In the genomic region with DNA sequence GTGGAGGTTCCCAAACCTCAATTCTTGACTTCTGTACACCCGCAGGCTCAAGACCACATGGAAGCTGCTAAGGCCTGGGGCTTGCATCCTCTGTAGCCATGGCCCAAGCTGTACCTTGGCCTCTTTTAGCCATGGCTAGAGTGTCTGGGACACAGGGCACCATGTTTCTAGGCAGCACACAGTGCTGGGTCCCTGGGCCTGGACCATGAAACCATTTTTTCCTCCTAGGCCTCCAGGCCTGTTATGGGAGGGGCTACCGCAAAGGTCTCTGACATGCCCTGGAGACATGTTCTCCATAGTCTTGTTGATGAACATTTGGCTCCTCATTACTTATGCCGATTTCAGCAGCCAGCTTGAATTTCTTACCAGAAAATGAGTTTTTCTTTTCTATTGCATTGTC, we compare ENCODE assay signal across 23 cellular contexts.
"Had no signal": no experiment of that assay in that cellular context is flagged by ENCODE, and none has a peak within 500 bp of the region (broad histone marks: within the 10 kb centered on the region; RNA-seq: fewer than 3 reads in every experiment).

No MANE protein-coding gene starts in this region.

- DNase-seq: effector memory CD4-positive, alpha-beta T cell; glutamatergic neuron; immature natural killer cell; kidney; left cardiac atrium; left ventricle myocardium inferior; lower lobe of right lung; midbrain; occipital lobe; pancreas; psoas muscle; retina; spleen; stimulated activated CD4-positive, alpha-beta T cell treated with anti-CD3 and anti-CD28 coated beads, Interleukin-2, amount 100 ng/mL, for 24 hours; stimulated activated naive CD4-positive, alpha-beta T cell had no signal

- FAIRE-seq: kidney, pancreas, urothelium cell line had no signal

- ATAC-seq: gastroesophageal sphincter, left cardiac atrium, lower lobe of right lung, pancreas, psoas muscle, sciatic nerve had no signal

- H3K27ac Mint-ChIP-seq: immature natural killer cell, memory B cell, nephron, type B pancreatic cell had no signal

- H3K4me1 Mint-ChIP-seq: immature natural killer cell, memory B cell, nephron had no signal

- H3K4me1 ChIP-seq: esophagus muscularis mucosa, gastroesophageal sphincter, left ventricle myocardium inferior, lower lobe of right lung, pancreas, psoas muscle, spleen had no signal

- H3K4me3 Mint-ChIP-seq: immature natural killer cell, memory B cell, nephron, type B pancreatic cell had no signal

- H3K27me3 Mint-ChIP-seq: memory B cell, type B pancreatic cell had no signal

- H3K36me3 Mint-ChIP-seq: immature natural killer cell, memory B cell had no signal

- H3K27me3 ChIP-seq: esophagus muscularis mucosa, gastroesophageal sphincter, pancreas, spleen had no signal

- H3K27ac ChIP-seq: epithelial cell of prostate, esophagus muscularis mucosa, gastroesophageal sphincter, left ventricle myocardium inferior, lower lobe of right lung, pancreas, psoas muscle, spleen had no signal

- H3K9me3 ChIP-seq: pancreas, psoas muscle had no signal

- H3K36me3 ChIP-seq: esophagus muscularis mucosa, gastroesophageal sphincter, left ventricle myocardium inferior, lower lobe of right lung, pancreas, spleen had no signal

- H3K4me3 ChIP-seq: esophagus muscularis mucosa, gastroesophageal sphincter, left ventricle myocardium inferior, lower lobe of right lung, pancreas, psoas muscle, spleen had no signal
